In the genomic region with DNA sequence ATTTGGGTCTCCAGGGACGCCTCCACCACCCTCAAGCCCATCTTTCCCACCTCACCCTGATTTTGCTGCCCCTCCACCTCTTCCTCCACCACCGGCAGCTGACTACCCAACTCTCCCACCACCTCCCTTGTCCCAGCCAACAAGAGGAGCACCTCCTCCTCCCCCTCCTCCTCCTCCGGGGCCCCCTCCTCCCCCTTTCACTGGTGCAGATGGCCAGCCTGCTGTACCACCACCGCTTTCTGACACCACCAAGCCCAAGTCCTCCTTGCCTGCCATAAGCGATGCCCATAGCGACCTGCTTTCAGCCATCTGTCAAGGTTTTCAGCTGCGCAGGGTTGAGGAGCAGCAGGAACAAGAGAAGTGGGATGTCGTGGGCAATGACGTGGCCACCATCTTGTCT, we compare ENCODE assay signal across 33 cellular contexts. TPM values are rescaled to one million over a fixed set of nuclear protein-coding genes. Genes with fewer than 3 reads are reported as not detected.
DNase-seq lines count a peak whose midpoint lies in the region; ATAC-seq, FAIRE-seq and TF ChIP-seq lines count a peak whose summit lies in the region.
"Had no signal": no experiment of that assay in that cellular context is flagged by ENCODE, and none has a peak within 500 bp of the region (broad histone marks: within the 10 kb centered on the region; RNA-seq: fewer than 3 reads in every experiment).

No MANE protein-coding gene starts in this region.

- DNase-seq in DMS53 (lab: John Stamatoyannopoulos, UW) (peak; percentile 1), DMS53 treated with DMSO at 0.1 percent for 48 hours (lab: John Stamatoyannopoulos, UW; ENCODE audit: unreplicated experiment) (no peak), K562 (ENCODE audit: extremely low read depth in 1 of 4, low spot score in 3 of 4) (no peak), osteoblast (ENCODE audit: insufficient read length, low spot score, missing footprints) (peak; percentile 43), inferior parietal cortex (ENCODE audit: extremely low spot score) (no peak), smooth muscle cell (lab: John Stamatoyannopoulos, UW; ENCODE audit: unreplicated experiment) (no peak)
- DNase-seq: 8988T; ACHN; AML-193; BE2C; C1 segment of cervical spinal cord; Caco-2; Calu3; CD4-positive, alpha-beta memory T cell; CD4-positive, alpha-beta T cell; CD4-positive, CD25-positive, alpha-beta regulatory T cell; CD8-positive, alpha-beta memory T cell; CD8-positive, alpha-beta T cell; COR-L47; DMS 273 treated with DMSO at 0.1 percent for 48 hours; DMS153; DMS79; DMS79 treated with DMSO at 0.1 percent for 48 hours; DND-41; EL had no signal

- H3K27me3 ChIP-seq in K562 (ENCODE audit: control insufficient read depth in 2 of 2, insufficient read depth in 2 of 2, low read length in 2 of 2) (no peaks in the 10 kb centered on the region; a peak in 1 of 5 replicates), osteoblast (ENCODE audit: insufficient read depth, low read length) (no peaks in the 10 kb centered on the region), smooth muscle cell (ENCODE audit: low read depth) (no peaks in the 10 kb centered on the region)
- H3K27me3 ChIP-seq: BE2C had no signal

- H3K9me3 ChIP-seq in HEK293 (ENCODE audit: control insufficient read depth, insufficient read depth, low read depth, low read length) (no peaks in the 10 kb centered on the region), K562 (replicated peaks; ENCODE audit: control insufficient read depth, insufficient read depth, low read depth, low read length) (no peaks in the 10 kb centered on the region), osteoblast (ENCODE audit: low read depth, low read length) (no peaks in the 10 kb centered on the region), smooth muscle cell (replicated peaks; ENCODE audit: low read depth) (peaks cover 2% of the 10 kb centered on the region)
- H3K9me3 ChIP-seq: A549; BE2C; BLaER1; BLaER1 treated with 17β-estradiol and CSF1 and Interleukin-3, amounts not matched to agents 10 nM and 100 nM; Caco-2 had no signal

- TF ChIP-seq POLR2A in K562 (conservative IDR thresholded peaks at IDR 0.05), result no peak

- H3K4me1 ChIP-seq in HEK293 (ENCODE audit: control insufficient read depth, insufficient read depth, low read length) (no peaks in the 10 kb centered on the region), K562 (replicated peaks in 1 of 2; ENCODE audit: control insufficient read depth in 2 of 2, insufficient read depth in 2 of 2, low read length in 2 of 2) (peaks cover 3 to 5% of the 10 kb centered on the region in 2 experiments; a peak in 3 of 5 replicates), osteoblast (ENCODE audit: insufficient read depth, low read length) (no peaks in the 10 kb centered on the region), smooth muscle cell (ENCODE audit: low read depth) (no peaks in the 10 kb centered on the region)
- H3K4me1 ChIP-seq: A549, BE2C, BLaER1, Caco-2 had no signal

- in situ Hi-C loops in K562 (cut with MboI), result no loop called here

- WGBS in K562 (ENCODE audit: insufficient coverage, low coverage, missing lambda C conversion rate), result 10% methylated on average over 3 of the region's 9 CpGs
- WGBS in smooth muscle cell (ENCODE audit: low lambda C conversion rate), result 84% methylated on average over 7 of the region's 9 CpGs

- H3F3A ChIP-seq in smooth muscle cell (ENCODE audit: low read depth), result no peaks in the 10 kb centered on the region

- no peaks in the 10 kb centered on the region for H3K9me1 ChIP-seq in K562 (ENCODE audit: control insufficient read depth, insufficient read depth, low read length)

- ATAC-seq in K562 (no peak), GM21529 (IDR thresholded peaks at IDR 0.05; ENCODE audit: unreplicated experiment) (no peak)
- ATAC-seq: A549; CD8-positive, alpha-beta T cell had no signal

- H3K9ac ChIP-seq in K562 (ENCODE audit: insufficient read depth in 1 of 2, low read depth in 2 of 2, low read length in 2 of 2) (no peak overlapping the region), smooth muscle cell (ENCODE audit: low read depth) (no peak overlapping the region)
- H3K9ac ChIP-seq: BLaER1; BLaER1 treated with 17β-estradiol and CSF1 and Interleukin-3, amounts not matched to agents 10 nM and 100 nM had no signal

- H3K4me2 ChIP-seq in K562 (ENCODE audit: insufficient read depth, low read length) (no peak overlapping the region), osteoblast (ENCODE audit: insufficient read depth, low read length) (no peak overlapping the region), smooth muscle cell (no peak overlapping the region)
- H3K4me2 ChIP-seq: A549; BLaER1; BLaER1 treated with 17β-estradiol and CSF1 and Interleukin-3, amounts not matched to agents 10 nM and 100 nM had no signal

- TF ChIP-seq CTCF in HEK293 (tag by site-specific recombination; IDR thresholded peaks at IDR 0.05), result no peak
- TF ChIP-seq CTCF in K562 (IDR thresholded peaks at IDR 0.05 in 2 of 3, conservative IDR thresholded peaks at IDR 0.05 in 1 of 3; ENCODE audit: insufficient read depth in 2 of 3, low read depth in 1 of 3, low read length in 3 of 3), result no peak
- no peak for TF ChIP-seq CTCF in osteoblast (IDR thresholded peaks at IDR 0.05; ENCODE audit: extremely low read depth, low read depth, low read length)
- no peak for TF ChIP-seq CTCF in smooth muscle cell (IDR thresholded peaks at IDR 0.05; ENCODE audit: borderline replicate concordance, insufficient read depth, poor library complexity, severe bottlenecking)

- H3K79me2 ChIP-seq in K562 (ENCODE audit: control insufficient read depth, insufficient read depth, low read length) (no peaks in the 10 kb centered on the region), osteoblast (ENCODE audit: insufficient read depth, low read length) (no peaks in the 10 kb centered on the region), smooth muscle cell (ENCODE audit: low read depth) (no peaks in the 10 kb centered on the region)

- H3K36me3 ChIP-seq in HEK293 (ENCODE audit: control insufficient read depth in 2 of 2, insufficient read depth in 1 of 2, low read length in 2 of 2), result no peaks in the 10 kb centered on the region
- H3K36me3 ChIP-seq in K562 (ENCODE audit: control insufficient read depth, insufficient read depth, low read length), result no peaks in the 10 kb centered on the region
- no peaks in the 10 kb centered on the region for H3K36me3 ChIP-seq in osteoblast (ENCODE audit: insufficient read depth, low read length)
- no peaks in the 10 kb centered on the region for H3K36me3 ChIP-seq in smooth muscle cell (ENCODE audit: low read depth)
- H3K36me3 ChIP-seq: BE2C; BLaER1; BLaER1 treated with 17β-estradiol and CSF1 and Interleukin-3, amounts not matched to agents 10 nM and 100 nM had no signal

- POLR2A ChIA-PET in HEK293 (lab: Yijun Ruan, JAX), result no interaction called here
- POLR2A ChIA-PET in K562 (lab: Yijun Ruan, JAX), result no interaction called here

- no peak for TF ChIP-seq EP300 in K562 (IDR thresholded peaks at IDR 0.05; ENCODE audit: low read length)

- BruUV-seq in K562 (replicated peaks; lab: Mats Ljungman, UMichigan), result no TSS peak

- no peak overlapping the region for H2AFZ ChIP-seq in K562 (ENCODE audit: low read depth, low read length)
- no peak overlapping the region for H2AFZ ChIP-seq in osteoblast (ENCODE audit: low read length)
- no peak overlapping the region for H2AFZ ChIP-seq in smooth muscle cell (ENCODE audit: low read depth)

- no peak overlapping the region for H3K27ac ChIP-seq in HEK293 (ENCODE audit: extremely low read depth, low read depth, low read length)
- H3K27ac ChIP-seq in K562 (ENCODE audit: extremely low read depth, low read depth, low read length), result no peak overlapping the region
- no peak overlapping the region for H3K27ac ChIP-seq in osteoblast (ENCODE audit: low read depth, low read length)
- H3K27ac ChIP-seq in smooth muscle cell (ENCODE audit: low read depth), result no peak overlapping the region
- H3K27ac ChIP-seq: A549; BLaER1; BLaER1 treated with 17β-estradiol and CSF1 and Interleukin-3, amounts not matched to agents 10 nM and 100 nM; C4-2B had no signal

- no peak for TF ChIP-seq RAD21 in K562 (CRISPR knock-in tag; conservative IDR thresholded peaks at IDR 0.05 in 1 of 2, IDR thresholded peaks at IDR 0.05 in 1 of 2)

- no peak overlapping the region for H3K4me3 ChIP-seq in HEK293 (ENCODE audit: low read depth, low read length)
- no peak overlapping the region for H3K4me3 ChIP-seq in K562
- no peak overlapping the region for H3K4me3 ChIP-seq in osteoblast (ENCODE audit: insufficient read depth, low read length)
- H3K4me3 ChIP-seq in smooth muscle cell, result no peak overlapping the region
- H3K4me3 ChIP-seq: A549; BLaER1; BLaER1 treated with 17β-estradiol and CSF1 and Interleukin-3, amounts not matched to agents 10 nM and 100 nM had no signal

- H4K20me1 ChIP-seq in K562 (replicated peaks; ENCODE audit: control insufficient read depth, insufficient read depth, low read length), result no peaks in the 10 kb centered on the region
- no peaks in the 10 kb centered on the region for H4K20me1 ChIP-seq in osteoblast (ENCODE audit: insufficient read depth, low read length)
- H4K20me1 ChIP-seq in smooth muscle cell (ENCODE audit: low read depth), result no peaks in the 10 kb centered on the region
- H4K20me1 ChIP-seq: BLaER1; BLaER1 treated with 17β-estradiol and CSF1 and Interleukin-3, amounts not matched to agents 10 nM and 100 nM had no signal

- no peak for FAIRE-seq in K562 (lab: Jason Lieb, UNC)
- FAIRE-seq: A204.1, A549, D721Med had no signal

- intact Hi-C loops in K562 (cut with micrococcal nuclease), result no loop called here

- CTCF ChIA-PET in HEK293 (lab: Yijun Ruan, JAX) (no interaction called here), K562 (lab: Yijun Ruan, JAX; ENCODE audit: low intra/inter-chr PET ratio) (no interaction called here)

TF ChIP-seq in K562, 482 proteins besides CTCF, POLR2A, EP300 and RAD21 (continues in another document):
- TF ChIP-seq ZNF263 (CRISPR knock-in tag; IDR thresholded peaks at IDR 0.05; ENCODE audit: borderline replicate concordance), result peak; percentile 84

RNA-seq across cellular contexts. Expression of gene ZNF81, which starts 32.4 kb away (rescaled TPM):
- 5.5 and 11.4 TPM in 2 replicates for total RNA-seq in K562 (2011; cell fraction: chromatin; rRNA removed; ENCODE audit: low replicate concordance)
- total RNA-seq in K562 (2011; cell fraction: nucleolus; rRNA removed), result 4.2 and 4.6 TPM in 2 replicates
- 7.3 and 9.2 TPM in 2 replicates for total RNA-seq in K562 (2011; cell fraction: nucleoplasm; rRNA removed)
- total RNA-seq in K562 (2014; rRNA removed) (3.3 and 3.5 TPM in 2 replicates), K562 (2014; rRNA removed; fragmentation: Illumina TruSeq; extraction: Trizol) (4.9 and 8.3 TPM in 2 replicates), K562 (2015; rRNA removed; fragmentation: Illumina TruSeq; extraction: Trizol) (4.6 and 4.9 TPM in 2 replicates), K562 (2021) (6.8 and 7.4 TPM in 2 replicates), osteoblast (5.8 and 7.7 TPM in 2 replicates), smooth muscle cell (4.6 and 5.7 TPM in 2 replicates)
- polyA plus RNA-seq in K562 (2011; rRNA removed) (5.9 and 6.5 TPM in 2 replicates), K562 (2014; fragmentation: Illumina TruSeq; extraction: Trizol) (2.9 and 3.8 TPM in 2 replicates), K562 (2014; fragmentation: Nextera tagmentation; extraction: Ambion mirVana) (1 to 10 TPM; 9.1 to 9.6 TPM), K562 (2014; rRNA removed) (1.8 and 2.4 TPM in 2 replicates), smooth muscle cell (4.8 and 5.1 TPM in 2 replicates)
- polyA plus RNA-seq in K562 (2011; cell fraction: cytosol; rRNA removed), result 4.1 and 5.3 TPM in 2 replicates
- 6.7 and 7.0 TPM in 2 replicates for polyA plus RNA-seq in K562 (2011; cell fraction: nucleus; rRNA removed)
- polyA plus RNA-seq in K562 (2012), result 3.6 and 5.5 TPM in 2 replicates
- polyA minus RNA-seq in K562 (2011; rRNA and poly(A)+ RNA removed), result 12.4 and 14.7 TPM in 2 replicates
- polyA minus RNA-seq in K562 (2011; cell fraction: cytosol; rRNA and poly(A)+ RNA removed), result 2.7 and 5.2 TPM in 2 replicates
- 4.0 and 7.7 TPM in 2 replicates for polyA minus RNA-seq in K562 (2011; cell fraction: nucleus; rRNA and poly(A)+ RNA removed)

Comparison
In these comparisons a context has a peak if more than half of its experiments do, and no peak if none do; other contexts are left out.
1. DNase-seq: peak in DMS53 (single experiment) and osteoblast (single experiment); none in DMS53 treated with DMSO at 0.1 percent for 48 hours (single experiment), K562 (0 of 4), inferior parietal cortex (single experiment) and smooth muscle cell (single experiment).